Comparison of ENCODE assay signal across 26 cellular contexts in the genomic region with DNA sequence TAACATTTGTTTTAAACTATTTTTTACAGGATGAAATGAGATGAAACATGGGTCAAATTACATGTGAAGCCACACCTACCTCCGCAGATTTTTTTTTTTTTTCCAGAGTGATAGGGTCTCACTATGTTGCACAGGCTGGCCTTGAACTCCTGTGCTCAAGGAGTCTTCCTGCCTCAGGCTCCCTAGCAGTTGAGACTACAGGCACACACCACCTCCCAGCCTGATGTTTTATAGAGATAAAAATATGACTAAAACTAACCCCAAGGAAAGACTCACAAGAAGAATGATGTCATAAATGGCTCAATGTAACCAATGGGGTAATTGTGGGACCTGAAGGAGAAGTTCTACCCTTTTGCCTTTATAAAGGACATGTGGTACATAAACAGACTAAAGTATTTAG. TPM values are rescaled to one million over a fixed set of nuclear protein-coding genes. Genes with fewer than 3 reads are reported as not detected.
"Had no signal": no experiment of that assay in that cellular context is flagged by ENCODE, and none has a peak within 500 bp of the region (broad histone marks: within the 10 kb centered on the region; RNA-seq: fewer than 3 reads in every experiment).

No MANE protein-coding gene starts in this region.

- DNase-seq: activated B cell treated with CpG ODN at 0.5 μM for 24 hours; activated CD4-positive, alpha-beta T cell treated with anti-CD3 and anti-CD28 coated beads for 48 hours; activated CD4-positive, alpha-beta T cell treated with anti-CD3 and anti-CD28 coated beads, Interleukin-2, amount 50 U/mL, for 1 hour; activated CD4-positive, alpha-beta T cell treated with anti-CD3 and anti-CD28 coated beads, Interleukin-2, amount 50 U/mL, for 48 hours; activated CD8-positive, alpha-beta memory T cell treated with anti-CD3 and anti-CD28 coated beads for 24 hours; activated CD8-positive, alpha-beta T cell treated with anti-CD3 and anti-CD28 coated beads for 36 hours; activated effector memory CD4-positive, alpha-beta T cell treated with Interleukin-2 at 50 U/mL for 16 hours; activated gamma-delta T cell treated with Interleukin-2 at 50 U/mL for 16 hours; activated naive CD4-positive, alpha-beta T cell treated with anti-CD3 and anti-CD28 coated beads, Interleukin-2, amount 50 U/mL, for 16 hours; activated naive CD4-positive, alpha-beta T cell treated with Interleukin-2 at 50 U/mL for 16 hours; activated T-cell treated with anti-CD3 and anti-CD28 coated beads, Interleukin-2, amount 50 U/mL, for 4 hours; amygdala; aorta; body of pancreas; caudate nucleus; cortex of kidney; dermis blood vessel endothelial cell; effector CD4-positive, alpha-beta T cell; effector memory CD8-positive, alpha-beta T cell; esophagus squamous epithelium; foreskin melanocyte; heart right ventricle; T-helper 17 cell; T1000; WERI-Rb-1 had no signal

- H3K4me3 ChIP-seq: body of pancreas, esophagus squamous epithelium, gastroesophageal sphincter, heart right ventricle had no signal

- H3K27ac ChIP-seq: body of pancreas, esophagus squamous epithelium, gastroesophageal sphincter, heart right ventricle, WERI-Rb-1 had no signal

- H3K27me3 ChIP-seq: body of pancreas, esophagus squamous epithelium, gastroesophageal sphincter, heart right ventricle had no signal

- H3K9me3 ChIP-seq: body of pancreas, esophagus squamous epithelium, gastroesophageal sphincter, heart right ventricle had no signal

- H3K4me1 ChIP-seq: gastroesophageal sphincter had no signal

- H3K36me3 ChIP-seq: esophagus squamous epithelium, gastroesophageal sphincter, heart right ventricle, WERI-Rb-1 had no signal

RNA-seq across cellular contexts. Expression of a gene that starts 52.3 kb away (rescaled TPM):
- total RNA-seq: activated B cell treated with CpG ODN at 0.5 μM for 24 hours had no signal
